ENCODE assay signal across 7 cellular contexts in the genomic region with DNA sequence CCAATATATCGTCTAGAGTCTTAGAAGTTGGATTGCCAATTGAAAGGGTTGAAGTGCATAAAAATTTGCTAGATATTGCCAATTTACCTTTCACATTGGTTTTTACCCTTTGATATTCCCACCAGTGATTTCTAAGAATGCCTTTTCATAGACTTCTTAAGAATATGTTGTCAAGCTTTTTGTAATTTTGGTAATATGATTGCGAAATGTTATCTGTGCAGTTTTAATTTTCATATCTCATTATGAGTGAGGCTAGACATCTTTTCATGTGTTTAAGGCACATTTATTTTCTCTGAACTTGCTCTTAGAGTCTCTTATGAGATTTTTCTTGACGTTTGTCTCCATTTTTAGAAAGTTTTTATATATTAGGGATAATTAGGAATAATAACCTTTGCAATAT.
"Had no signal": no experiment of that assay in that cellular context is flagged by ENCODE, and none has a peak within 500 bp of the region (broad histone marks: within the 10 kb centered on the region; RNA-seq: fewer than 3 reads in every experiment).

No MANE protein-coding gene starts in this region.

- H3K4me2 ChIP-seq: KMS-11 had no signal

- DNase-seq: Karpas-422, Kasumi-1, KBM-7, KG1 had no signal

- FAIRE-seq: HTR-8/SVneo had no signal

- H3K27ac ChIP-seq: HL-60, KMS-11 had no signal

- H3K9ac ChIP-seq: KMS-11 had no signal
